Comparison of ENCODE assay signal across 27 cellular contexts in genomic region chr9:116123171-116123570, GRCh38.
"Had no signal": no experiment of that assay in that cellular context is flagged by ENCODE, and none has a peak within 500 bp of the region (broad histone marks: within the 10 kb centered on the region; RNA-seq: fewer than 3 reads in every experiment).

No MANE protein-coding gene starts in this region.

- H3K36me3 ChIP-seq: colonic mucosa, esophagus muscularis mucosa, esophagus squamous epithelium, gastrocnemius medialis, gastroesophageal sphincter, heart left ventricle, heart right ventricle had no signal

- H3K4me1 ChIP-seq: colonic mucosa, esophagus muscularis mucosa, gastrocnemius medialis, gastroesophageal sphincter, heart left ventricle, heart right ventricle had no signal

- ATAC-seq: effector memory CD8-positive, alpha-beta T cell; esophagus mucosa; foreskin keratinocyte; gastrocnemius medialis; gastroesophageal sphincter; heart left ventricle; heart right ventricle had no signal

- H3K4me3 ChIP-seq: colonic mucosa, coronary artery, dorsolateral prefrontal cortex, esophagus muscularis mucosa, esophagus squamous epithelium, gastrocnemius medialis, gastroesophageal sphincter, heart left ventricle, heart right ventricle, hepatocyte had no signal

- H3K27ac ChIP-seq: colonic mucosa, coronary artery, dorsolateral prefrontal cortex, esophagus muscularis mucosa, esophagus squamous epithelium, foreskin keratinocyte, gastrocnemius medialis, gastroesophageal sphincter, heart left ventricle, heart right ventricle, hepatocyte had no signal

- FAIRE-seq: endometrium, endothelial cell of umbilical vein, frontal cortex had no signal

- DNase-seq: colonic mucosa; cortex of kidney; dermis blood vessel endothelial cell; dorsolateral prefrontal cortex; effector CD4-positive, alpha-beta T cell; effector CD8-positive, alpha-beta T cell; effector memory CD4-positive, alpha-beta T cell; effector memory CD8-positive, alpha-beta T cell; endodermal cell; erythroblast; esophagus squamous epithelium; foreskin fibroblast; foreskin keratinocyte; foreskin melanocyte; gastrocnemius medialis; glutamatergic neuron; head of caudate nucleus; heart left ventricle; heart right ventricle had no signal

- H3K9me3 ChIP-seq: colonic mucosa, esophagus muscularis mucosa, esophagus squamous epithelium, gastrocnemius medialis, gastroesophageal sphincter had no signal

- H3K27me3 ChIP-seq: colonic mucosa, esophagus muscularis mucosa, esophagus squamous epithelium, foreskin keratinocyte, gastrocnemius medialis, gastroesophageal sphincter, heart left ventricle, heart right ventricle, hepatocyte had no signal
